Comparison of ENCODE assay signal across 2 cellular contexts in genomic region chr11:73143126-73143838, GRCh38.
TF ChIP-seq lines count a peak whose summit lies in the region.

No MANE protein-coding gene starts in this region.

TF ChIP-seq in K562, 482 proteins besides CTCF, POLR2A, EP300 and RAD21 (continues in another document):
- TF ChIP-seq MITF (IDR thresholded peaks at IDR 0.05) = 0 out of 2 replicates have a peak, but pooled peaks have one; percentile 59
- peak; percentile 71; the same call in 1 of the 2 replicates for TF ChIP-seq ZBTB7A (IDR thresholded peaks at IDR 0.05; ENCODE audit: borderline replicate concordance, control insufficient read depth, low read depth, low read length)
- 0 out of 2 replicates have a peak, but pooled peaks have one; percentile 16 for TF ChIP-seq LARP7 (IDR thresholded peaks at IDR 0.05)
- peak; percentile 72 for TF ChIP-seq ZEB2 (IDR thresholded peaks at IDR 0.05)
- TF ChIP-seq GABPA (tag; conservative IDR thresholded peaks at IDR 0.05; ENCODE audit: low read depth) = no peak
- 0 out of 2 replicates have a peak, but pooled peaks have one; percentile 11 for TF ChIP-seq BACH1 (tag; IDR thresholded peaks at IDR 0.05)
- peak; percentile 61 for TF ChIP-seq TCF3 (CRISPR knock-in tag; IDR thresholded peaks at IDR 0.05)
- peak; percentile 51; the same call in 1 of the 2 replicates for TF ChIP-seq RNF2 (IDR thresholded peaks at IDR 0.05)
- TF ChIP-seq HDAC1 (IDR thresholded peaks at IDR 0.05) = 0 out of 4 replicates have a peak, but pooled peaks of 1 of the 2 experiments have one; percentile 8
- TF ChIP-seq ATF3 (IDR thresholded peaks at IDR 0.05) = 0 out of 2 replicates have a peak, but pooled peaks have one; percentile 4
- no peak for TF ChIP-seq ATF3 (CRISPR knock-in tag; conservative IDR thresholded peaks at IDR 0.05)
- TF ChIP-seq HINFP (tag; conservative IDR thresholded peaks at IDR 0.05; ENCODE audit: low read depth) = 0 out of 2 replicates have a peak, but pooled peaks have one; percentile 45
- peak; percentile 37; the same call in 1 of the 2 replicates for TF ChIP-seq ATF7 (IDR thresholded peaks at IDR 0.05)
- TF ChIP-seq AFF1 (IDR thresholded peaks at IDR 0.05; ENCODE audit: low read depth in 1 of 2, partially characterized antibody in 2 of 2) = peak in 1 of 2 experiments; percentile 50
- TF ChIP-seq CXXC5 (CRISPR knock-in tag; IDR thresholded peaks at IDR 0.05) = peak; percentile 24; the same call in 1 of the 2 replicates
- peak; percentile 70 for TF ChIP-seq ZFX (CRISPR knock-in tag; IDR thresholded peaks at IDR 0.05)
- peak; percentile 41; the same call in 1 of the 2 replicates for TF ChIP-seq SMAD4 (CRISPR knock-in tag; conservative IDR thresholded peaks at IDR 0.05)
- TF ChIP-seq CBFA2T3 (IDR thresholded peaks at IDR 0.05) = peak; percentile 80
- TF ChIP-seq MBD2 (IDR thresholded peaks at IDR 0.05; ENCODE audit: borderline replicate concordance, low read depth) = 0 out of 2 replicates have a peak, but pooled peaks have one; percentile 41
- peak; percentile 21 for TF ChIP-seq NEUROD1 (IDR thresholded peaks at IDR 0.05; ENCODE audit: borderline replicate concordance, low read depth, low read length, partially characterized antibody)
- no peak for TF ChIP-seq ZNF76 (CRISPR knock-in tag; IDR thresholded peaks at IDR 0.05; ENCODE audit: borderline replicate concordance)
- TF ChIP-seq EGR1 (conservative IDR thresholded peaks at IDR 0.05) = peak; percentile 28; the same call in 1 of the 2 replicates

TF ChIP-seq in HepG2, 621 proteins besides CTCF, POLR2A, EP300 and RAD21 (continues in another document):
- TF ChIP-seq ELF4 (CRISPR knock-in tag; IDR thresholded peaks at IDR 0.05; ENCODE audit: borderline replicate concordance) (peak; percentile 41; the same call in 1 of the 2 replicates), USF2 (IDR thresholded peaks at IDR 0.05; ENCODE audit: low read depth, low read length) (peak; percentile 29; the same call in 1 of the 2 replicates), USF2 (CRISPR knock-in tag; IDR thresholded peaks at IDR 0.05; ENCODE audit: borderline replicate concordance) (peak; percentile 64; the same call in 1 of the 2 replicates), PAXIP1 (CRISPR knock-in tag; conservative IDR thresholded peaks at IDR 0.05) (peak; percentile 48; the same call in 1 of the 2 replicates), E2F5 (CRISPR knock-in tag; conservative IDR thresholded peaks at IDR 0.05) (no peak), ZNF414 (CRISPR knock-in tag; IDR thresholded peaks at IDR 0.05) (peak; percentile 32; the same call in 1 of the 2 replicates), ZGPAT (CRISPR knock-in tag; IDR thresholded peaks at IDR 0.05) (peak; percentile 46; the same call in 1 of the 2 replicates), ZNF672 (CRISPR knock-in tag; IDR thresholded peaks at IDR 0.05) (no peak), PATZ1 (CRISPR knock-in tag; IDR thresholded peaks at IDR 0.05) (0 out of 2 replicates have a peak, but pooled peaks have one; percentile 17), MED1 (CRISPR knock-in tag; IDR thresholded peaks at IDR 0.05) (peak; percentile 30; the same call in 1 of the 2 replicates), ZNF878 (CRISPR knock-in tag; IDR thresholded peaks at IDR 0.05) (peak; percentile 33; the same call in 1 of the 2 replicates), ZNF605 (CRISPR knock-in tag; IDR thresholded peaks at IDR 0.05) (0 out of 2 replicates have a peak, but pooled peaks have one; percentile 4), ZNF589 (CRISPR knock-in tag; conservative IDR thresholded peaks at IDR 0.05) (peak; percentile 28; the same call in 1 of the 2 replicates), FOXA1 (IDR thresholded peaks at IDR 0.05) (no peak), FOXA1 (CRISPR knock-in tag; IDR thresholded peaks at IDR 0.05) (peak; percentile 84), ELF1 (CRISPR knock-in tag; IDR thresholded peaks at IDR 0.05) (0 out of 2 replicates have a peak, but pooled peaks have one; percentile 19), ZFX (CRISPR knock-in tag; IDR thresholded peaks at IDR 0.05; ENCODE audit: low read depth) (peak; percentile 84), DPF2 (CRISPR knock-in tag; IDR thresholded peaks at IDR 0.05; ENCODE audit: borderline replicate concordance, low read depth) (0 out of 2 replicates have a peak, but pooled peaks have one; percentile 22), CREM (IDR thresholded peaks at IDR 0.05) (0 out of 2 replicates have a peak, but pooled peaks have one; percentile 15), CREM (CRISPR knock-in tag; IDR thresholded peaks at IDR 0.05) (no peak), ZNF646 (CRISPR knock-in tag; IDR thresholded peaks at IDR 0.05) (no peak), CENPBD1 (CRISPR knock-in tag; IDR thresholded peaks at IDR 0.05; ENCODE audit: borderline replicate concordance, low read depth) (no peak), ZBTB43 (CRISPR knock-in tag; conservative IDR thresholded peaks at IDR 0.05) (0 out of 2 replicates have a peak, but pooled peaks have one; percentile 17), BRCA1 (CRISPR knock-in tag; IDR thresholded peaks at IDR 0.05) (no peak), SIN3A (IDR thresholded peaks at IDR 0.05; ENCODE audit: borderline replicate concordance, low read depth, low read length) (0 out of 2 replicates have a peak, but pooled peaks have one; percentile 5)
